16 cellular contexts compared by ENCODE assay signal in the genomic region with DNA sequence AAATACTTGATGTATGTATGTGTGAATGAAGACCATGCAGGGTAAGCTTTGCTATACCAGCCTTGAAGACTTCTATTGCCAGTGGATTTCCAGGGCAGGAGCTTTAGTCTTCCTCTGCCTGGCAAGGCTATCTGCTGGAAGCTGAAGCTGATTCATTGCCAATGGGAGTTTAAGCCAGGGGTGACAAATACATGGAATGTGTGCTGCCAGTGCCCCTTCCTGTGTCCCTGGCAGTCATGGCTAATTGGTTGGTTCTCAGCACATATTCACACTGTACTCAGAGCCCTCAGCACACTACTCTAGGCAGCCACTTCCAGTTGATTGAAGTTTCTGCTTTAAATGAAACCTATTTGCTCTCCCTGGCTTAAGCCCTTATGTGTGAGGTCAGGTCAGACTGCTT. TPM values are rescaled to one million over a fixed set of nuclear protein-coding genes. Genes with fewer than 3 reads are reported as not detected.
A peak's percentile ranks its signal among the peaks of the same experiment; 100 is the strongest.
DNase-seq lines count a peak whose midpoint lies in the region; TF ChIP-seq lines count a peak whose summit lies in the region.
"Had no signal": no experiment of that assay in that cellular context is flagged by ENCODE, and none has a peak within 500 bp of the region (broad histone marks: within the 10 kb centered on the region; RNA-seq: fewer than 3 reads in every experiment).

No MANE protein-coding gene starts in this region.

- intact Hi-C loops in CD4-positive, alpha-beta memory T cell (cut with micrococcal nuclease) = loop anchor here (5.0 kb wide), 1 partner anchor 347 kb away; no protein-coding TSS in a partner anchor
- intact Hi-C loops in head of caudate nucleus (cut with DNase I) = loop anchor here (10.0 kb wide), 1 partner anchor 349 kb away; no protein-coding TSS in a partner anchor

- peaks cover 20 to 34% (median 29%) of the 10 kb centered on the region in 4 donors for H3K4me1 Mint-ChIP-seq in CD4-positive, alpha-beta memory T cell
- H3K4me1 Mint-ChIP-seq in brain (peaks cover 53% of the 10 kb centered on the region), nephron progenitor cell (peaks cover 37% of the 10 kb centered on the region)

- H3K36me3 Mint-ChIP-seq in CD4-positive, alpha-beta memory T cell = no peaks in the 10 kb centered on the region
- peaks cover 12% of the 10 kb centered on the region for H3K36me3 Mint-ChIP-seq in brain
- peaks cover 16% of the 10 kb centered on the region for H3K36me3 Mint-ChIP-seq in nephron progenitor cell (ENCODE audit: low read depth)
- H3K36me3 Mint-ChIP-seq: activated naive CD4-positive, alpha-beta T cell treated with anti-CD3 and anti-CD28 coated beads, Interleukin-2, amount 10 ng/mL, durations not matched to agents 7 days and 5 days had no signal

- H3K27ac Mint-ChIP-seq in CD4-positive, alpha-beta memory T cell = peak overlapping the region in 5 of 7 donors; percentile 1 to 78 (median 16)
- H3K27ac Mint-ChIP-seq in brain = peak overlapping the region in 4 of 5 experiments; percentile 87 to 96 (median 94)
- H3K27ac Mint-ChIP-seq in nephron progenitor cell = no peak overlapping the region
- H3K27ac Mint-ChIP-seq: activated naive CD4-positive, alpha-beta T cell treated with anti-CD3 and anti-CD28 coated beads, Interleukin-2, amount 10 ng/mL, durations not matched to agents 7 days and 5 days; stimulated activated naive B cell treated with anti-CD40 and anti-IgM and Interleukin-4, amounts not matched to agents 10 μg/mL and 1 μg/mL and 100 μg/mL, for 72 hours had no signal

- POLR2A ChIA-PET in CD4-positive, alpha-beta memory T cell (lab: Charles Lee; ENCODE audit: partially characterized antibody) = no interaction called here

- in situ Hi-C loops in ACHN (cut with HindIII; ENCODE audit: low pct_ligation_motif_present, low pct_unique_long_range_greater_than_20kb, low sequenced_read_pairs) = no loop called here

- no peaks in the 10 kb centered on the region for H3K36me3 ChIP-seq in CD4-positive, alpha-beta memory T cell (ENCODE audit: insufficient read depth, low read length)
- H3K36me3 ChIP-seq: HAP-1, prostate gland had no signal

- peaks cover 17% of the 10 kb centered on the region for H3K4me1 ChIP-seq in CD4-positive, alpha-beta memory T cell (ENCODE audit: insufficient read depth, low read length)
- H3K4me1 ChIP-seq: prostate gland had no signal

- CTCF ChIA-PET in CD4-positive, alpha-beta memory T cell (lab: Charles Lee; ENCODE audit: partially characterized antibody) = interaction anchor here (1.6 kb wide), 1 partner anchor 178 kb away, joined by 4 read pairs; no protein-coding TSS in a partner anchor

- DNase-seq in CD4-positive, alpha-beta memory T cell = no peak
- DNase-seq in HT1080 (ENCODE audit: low read depth) (peak; percentile 46), nephron progenitor cell (no peak), ACHN (no peak), head of caudate nucleus (no peak), SKM-1 treated with dmso at 0.1 percent for 144 hours (lab: John Stamatoyannopoulos, UW; ENCODE audit: unreplicated experiment) (no peak), NCI-H446 (lab: John Stamatoyannopoulos, UW) (no peak)
- DNase-seq: activated naive CD4-positive, alpha-beta T cell treated with anti-CD3 and anti-CD28 coated beads, Interleukin-2, amount 10 ng/mL, durations not matched to agents 7 days and 5 days; NCI-H1048; RPMI8226; stimulated activated CD4-positive, alpha-beta T cell treated with anti-CD3 and anti-CD28 coated beads, Interleukin-4, amount 100 ng/mL, for 1 hour; stimulated activated naive B cell treated with anti-CD40 and anti-IgM and Interleukin-4, amounts not matched to agents 10 μg/mL and 1 μg/mL and 100 μg/mL, for 72 hours had no signal

- no peaks in the 10 kb centered on the region for H3K27me3 ChIP-seq in CD4-positive, alpha-beta memory T cell (ENCODE audit: insufficient read depth, low read length)
- H3K27me3 ChIP-seq: esophagus muscularis mucosa had no signal

- H3K27ac ChIP-seq in CD4-positive, alpha-beta memory T cell (ENCODE audit: low read depth, low read length) = no peak overlapping the region
- H3K27ac ChIP-seq: esophagus muscularis mucosa, prostate gland had no signal

- no peak overlapping the region for H3K4me3 ChIP-seq in CD4-positive, alpha-beta memory T cell (ENCODE audit: low read length in 2 of 2)
- H3K4me3 ChIP-seq: prostate gland had no signal

- H3K27me3 Mint-ChIP-seq in CD4-positive, alpha-beta memory T cell = no peaks in the 10 kb centered on the region
- H3K27me3 Mint-ChIP-seq in brain = peaks cover 5% of the 10 kb centered on the region
- no peaks in the 10 kb centered on the region for H3K27me3 Mint-ChIP-seq in nephron progenitor cell (ENCODE audit: low read depth, poor library complexity)
- H3K27me3 Mint-ChIP-seq: stimulated activated naive B cell treated with anti-CD40 and anti-IgM and Interleukin-4, amounts not matched to agents 10 μg/mL and 1 μg/mL and 100 μg/mL, for 72 hours had no signal

- H3K9me3 Mint-ChIP-seq in CD4-positive, alpha-beta memory T cell = no peaks in the 10 kb centered on the region
- H3K9me3 Mint-ChIP-seq in brain (no peaks in the 10 kb centered on the region), nephron progenitor cell (no peaks in the 10 kb centered on the region)
- H3K9me3 Mint-ChIP-seq: activated naive CD4-positive, alpha-beta T cell treated with anti-CD3 and anti-CD28 coated beads, Interleukin-2, amount 10 ng/mL, durations not matched to agents 7 days and 5 days; stimulated activated naive B cell treated with anti-CD40 and anti-IgM and Interleukin-4, amounts not matched to agents 10 μg/mL and 1 μg/mL and 100 μg/mL, for 72 hours had no signal

- no peak for TF ChIP-seq CTCF in brain (conservative IDR thresholded peaks at IDR 0.05)
- no peak for TF ChIP-seq CTCF in nephron progenitor cell (IDR thresholded peaks at IDR 0.05)

- H3K9me3 ChIP-seq in CD4-positive, alpha-beta memory T cell (ENCODE audit: control insufficient read depth in 1 of 2, low read length in 2 of 2) = no peaks in the 10 kb centered on the region
- H3K9me3 ChIP-seq: esophagus muscularis mucosa, HAP-1, prostate gland had no signal

- H3K4me3 Mint-ChIP-seq in CD4-positive, alpha-beta memory T cell = peak overlapping the region in 2 of 8 donors; percentile 9 to 89
- H3K4me3 Mint-ChIP-seq in brain (peak overlapping the region; percentile 80 to 89 (median 87)), nephron progenitor cell (peak overlapping the region; percentile 90)

RNA-seq across cellular contexts. Expression of gene ZSCAN20, which starts 1.5 kb away (rescaled TPM):
- total RNA-seq in CD4-positive, alpha-beta memory T cell = 1 to 10 TPM; 3.8 to 3.9 TPM
- under 1 TPM in 1 of 2 donors, not detected in 1; 0.73 TPM for polyA plus RNA-seq in CD4-positive, alpha-beta memory T cell
- total RNA-seq in HT1080 (2014; rRNA removed; shearing (Covaris generic)) = 3.0 and 5.8 TPM in 2 replicates
- 1.9 and 2.2 TPM in 2 replicates for polyA plus RNA-seq in HT1080 (2015; cell fraction: cytosol; rRNA removed)
- 6.1 and 7.5 TPM in 2 replicates for polyA plus RNA-seq in HT1080 (2015; cell fraction: nucleus; rRNA removed)
- polyA plus RNA-seq in brain (ENCODE audit: insufficient read depth, low read depth, low replicate concordance) = 2.0 TPM

RNA-seq across cellular contexts. Expression of gene PHC2, which starts 43.0 kb away (rescaled TPM):
- 10 to 100 TPM; 34.5 to 35.6 TPM for total RNA-seq in CD4-positive, alpha-beta memory T cell
- 10 to 100 TPM; 11.3 to 26.3 TPM for polyA plus RNA-seq in CD4-positive, alpha-beta memory T cell
- total RNA-seq in HT1080 (2014; rRNA removed; shearing (Covaris generic)) = 201 and 240 TPM in 2 replicates
- polyA plus RNA-seq in HT1080 (2015; cell fraction: cytosol; rRNA removed) = 229 and 243 TPM in 2 replicates
- polyA plus RNA-seq in HT1080 (2015; cell fraction: nucleus; rRNA removed) = 150 and 170 TPM in 2 replicates
- polyA plus RNA-seq in brain (ENCODE audit: insufficient read depth, low read depth, low replicate concordance) = 218 TPM
